Comparison of ENCODE assay signal across 22 cellular contexts in the genomic region with DNA sequence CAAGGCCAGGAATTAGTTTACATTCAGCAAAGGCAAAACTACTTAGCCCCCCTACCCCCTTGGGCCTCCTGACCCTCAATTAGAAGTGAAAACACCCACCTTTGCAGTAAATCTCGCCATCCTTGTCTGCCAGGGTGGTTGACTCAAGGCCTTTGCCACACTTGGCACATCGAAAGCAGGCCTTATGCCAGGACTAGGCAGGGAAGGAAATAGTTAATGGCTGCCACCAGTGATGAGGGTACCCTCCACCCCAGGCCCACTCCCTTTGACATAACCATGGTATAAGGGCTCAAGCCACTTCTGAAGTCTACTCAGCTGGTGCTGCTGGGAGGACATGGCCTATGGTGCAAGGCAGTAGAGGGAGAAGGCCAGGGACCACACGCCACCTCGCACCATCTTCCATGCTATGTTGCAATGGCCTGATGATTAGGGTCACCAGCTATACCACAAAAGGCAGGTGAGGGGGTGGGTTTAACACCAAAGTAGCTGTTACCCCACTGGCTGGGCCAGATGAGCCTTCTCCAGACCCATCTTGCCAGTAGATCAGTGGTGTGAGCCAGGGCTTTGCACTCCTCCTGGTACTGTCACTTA. TPM values are rescaled to one million over a fixed set of nuclear protein-coding genes. Genes with fewer than 3 reads are reported as not detected.
DNase-seq lines count a peak whose midpoint lies in the region; ATAC-seq and TF ChIP-seq lines count a peak whose summit lies in the region.
"Had no signal": no experiment of that assay in that cellular context is flagged by ENCODE, and none has a peak within 500 bp of the region (broad histone marks: within the 10 kb centered on the region; RNA-seq: fewer than 3 reads in every experiment).

No MANE protein-coding gene starts in this region.

- TF ChIP-seq CTCF in gastroesophageal sphincter (IDR thresholded peaks at IDR 0.05) (no peak), uterus (IDR thresholded peaks at IDR 0.05) (no peak)

- CTCF ChIA-PET in activated naive CD4-positive, alpha-beta T cell treated with anti-CD3 and anti-CD28 coated beads, Interleukin-2, amount 10 ng/mL, durations not matched to agents 7 days and 5 days (lab: Charles Lee) = interaction anchor here (1.1 to 15.0 kb wide), 4 partner anchors 16 to 37 kb away, joined by 3 to 349 read pairs (median 11); no protein-coding TSS in a partner anchor
- CTCF ChIA-PET in T-cell (lab: Charles Lee) = interaction anchor here in 1 of 2 donors (0.6 to 4.1 kb wide), 2 partner anchors 27 to 478 kb away, joined by 3 to 23 read pairs; no protein-coding TSS in a partner anchor

- intact Hi-C loops in uterus (cut with DNase I; ENCODE audit: low total_unique reads) = no loop called here

- POLR2A ChIA-PET in T-cell (lab: Charles Lee) = no interaction called here

- peaks cover 17% of the 10 kb centered on the region for H3K36me3 Mint-ChIP-seq in activated naive CD4-positive, alpha-beta T cell treated with anti-CD3 and anti-CD28 coated beads, Interleukin-2, amount 10 ng/mL, durations not matched to agents 7 days and 5 days
- peaks cover 38% of the 10 kb centered on the region for H3K36me3 Mint-ChIP-seq in T-cell
- H3K36me3 Mint-ChIP-seq: activated naive CD4-positive, alpha-beta T cell treated with anti-CD3 and anti-CD28 coated beads, Interleukin-2, amount 50 U/mL, for 72 hours had no signal

- peaks cover 33% of the 10 kb centered on the region for H3K4me1 Mint-ChIP-seq in activated naive CD4-positive, alpha-beta T cell treated with anti-CD3 and anti-CD28 coated beads, Interleukin-2, amount 10 ng/mL, durations not matched to agents 7 days and 5 days
- H3K4me1 Mint-ChIP-seq in T-cell = peaks cover 16 to 19% (median 19%) of the 10 kb centered on the region in 3 donors

- no peak for TF ChIP-seq EP300 in gastroesophageal sphincter (IDR thresholded peaks at IDR 0.05)

- no peak overlapping the region for H3K4me3 Mint-ChIP-seq in activated naive CD4-positive, alpha-beta T cell treated with anti-CD3 and anti-CD28 coated beads, Interleukin-2, amount 10 ng/mL, durations not matched to agents 7 days and 5 days
- H3K4me3 Mint-ChIP-seq in T-cell = no peak overlapping the region
- H3K4me3 Mint-ChIP-seq: activated T-cell treated with anti-CD3 and anti-CD28 coated beads, Interleukin-2, amount 50 U/mL, for 72 hours; B cell; stimulated activated naive CD8-positive, alpha-beta T cell treated with anti-CD3 and anti-CD28 coated beads, Interleukin-15, amount 100 ng/mL, for 72 hours had no signal

- no peak for TF ChIP-seq POLR2A in gastroesophageal sphincter (IDR thresholded peaks at IDR 0.05)
- no peak for TF ChIP-seq POLR2A in uterus (IDR thresholded peaks at IDR 0.05)

- H3K36me3 ChIP-seq in gastroesophageal sphincter (peaks cover 3 to 72% of the 10 kb centered on the region in 2 donors), rectal smooth muscle tissue (ENCODE audit: control insufficient read depth, insufficient read depth, low read length) (peaks cover 51% of the 10 kb centered on the region), uterus (no peaks in the 10 kb centered on the region)

- H3K9ac ChIP-seq in rectal smooth muscle tissue (ENCODE audit: low read length) = no peak overlapping the region

- peak overlapping the region; percentile 58 for H3K27ac Mint-ChIP-seq in activated naive CD4-positive, alpha-beta T cell treated with anti-CD3 and anti-CD28 coated beads, Interleukin-2, amount 10 ng/mL, durations not matched to agents 7 days and 5 days
- H3K27ac Mint-ChIP-seq in T-cell = no peak overlapping the region
- H3K27ac Mint-ChIP-seq: activated T-cell treated with anti-CD3 and anti-CD28 coated beads, Interleukin-2, amount 50 U/mL, for 72 hours; B cell; stimulated activated naive CD8-positive, alpha-beta T cell treated with anti-CD3 and anti-CD28 coated beads, Interleukin-15, amount 100 ng/mL, for 72 hours had no signal

- H3K4me3 ChIP-seq in gastroesophageal sphincter = no peak overlapping the region
- no peak overlapping the region for H3K4me3 ChIP-seq in rectal smooth muscle tissue (ENCODE audit: low read length)
- H3K4me3 ChIP-seq in uterus = no peak overlapping the region

- no peaks in the 10 kb centered on the region for H3K9me3 Mint-ChIP-seq in activated naive CD4-positive, alpha-beta T cell treated with anti-CD3 and anti-CD28 coated beads, Interleukin-2, amount 10 ng/mL, durations not matched to agents 7 days and 5 days
- no peaks in the 10 kb centered on the region for H3K9me3 Mint-ChIP-seq in T-cell
- H3K9me3 Mint-ChIP-seq: activated naive CD4-positive, alpha-beta T cell treated with anti-CD3 and anti-CD28 coated beads, Interleukin-2, amount 50 U/mL, for 72 hours; activated T-cell treated with anti-CD3 and anti-CD28 coated beads, Interleukin-2, amount 50 U/mL, for 72 hours; stimulated activated naive CD8-positive, alpha-beta T cell treated with anti-CD3 and anti-CD28 coated beads, Interleukin-15, amount 100 ng/mL, for 72 hours had no signal

- H3K27ac ChIP-seq in gastroesophageal sphincter = peak overlapping the region in 3 of 4 donors; percentile 97
- H3K27ac ChIP-seq in rectal smooth muscle tissue (ENCODE audit: low read depth, low read length) = peak overlapping the region; percentile 72
- peak overlapping the region; percentile 97 to 99 for H3K27ac ChIP-seq in uterus
- H3K27ac ChIP-seq: neutrophil had no signal

- ATAC-seq in gastroesophageal sphincter (no peak), GM19455 (IDR thresholded peaks at IDR 0.05; ENCODE audit: unreplicated experiment) (no peak), T-cell (replicated peaks in 1 of 4) (no peak)
- ATAC-seq: activated naive CD4-positive, alpha-beta T cell treated with anti-CD3 and anti-CD28 coated beads, Interleukin-2, amount 50 U/mL, for 72 hours; activated T-cell treated with anti-CD3 and anti-CD28 coated beads, Interleukin-2, amount 50 U/mL, for 72 hours; left lobe of liver; stimulated activated naive CD8-positive, alpha-beta T cell treated with anti-CD3 and anti-CD28 coated beads, Interleukin-15, amount 100 ng/mL, for 72 hours had no signal

- H3K9me3 ChIP-seq in gastroesophageal sphincter = no peaks in the 10 kb centered on the region
- no peaks in the 10 kb centered on the region for H3K9me3 ChIP-seq in uterus
- H3K9me3 ChIP-seq: neutrophil had no signal

- peaks cover 20% of the 10 kb centered on the region for H3K27me3 Mint-ChIP-seq in activated naive CD4-positive, alpha-beta T cell treated with anti-CD3 and anti-CD28 coated beads, Interleukin-2, amount 10 ng/mL, durations not matched to agents 7 days and 5 days
- H3K27me3 Mint-ChIP-seq in T-cell = peaks cover 7% of the 10 kb centered on the region in 2 donors
- H3K27me3 Mint-ChIP-seq: B cell had no signal

- no peak for DNase-seq in activated naive CD4-positive, alpha-beta T cell treated with anti-CD3 and anti-CD28 coated beads, Interleukin-2, amount 10 ng/mL, durations not matched to agents 7 days and 5 days
- no peak for DNase-seq in activated naive CD4-positive, alpha-beta T cell (lab: John Stamatoyannopoulos, UW)
- no peak for DNase-seq in uterus
- DNase-seq in NCI-H2107 (lab: John Stamatoyannopoulos, UW) = no peak
- DNase-seq in T-cell = no peak
- DNase-seq: 8988T; activated CD4-positive, CD25-positive, alpha-beta regulatory T cell treated with anti-CD3 and anti-CD28 coated beads, Interleukin-2, amount 50 U/mL, for 72 hours; activated T-cell treated with anti-CD3 and anti-CD28 coated beads, Interleukin-2, amount 50 U/mL, for 72 hours; NCI-H1105 treated with DMSO at 0.1 percent for 48 hours; NCI-H2081; SHP77 treated with DMSO at 0.1 percent for 48 hours; stimulated activated CD4-positive, alpha-beta T cell treated with anti-CD3 and anti-CD28 coated beads, Interleukin-12 subunit alpha, Interleukin-12 subunit beta, amount 100 ng/mL, for 4 hours; stimulated activated CD4-positive, alpha-beta T cell treated with anti-CD3 and anti-CD28 coated beads, Interleukin-4, amount 100 ng/mL, for 4 hours; stimulated activated naive CD8-positive, alpha-beta T cell treated with anti-CD3 and anti-CD28 coated beads, Interleukin-15, amount 100 ng/mL, for 72 hours; SW 1271 had no signal

- peaks cover 22 to 97% (median 43%) of the 10 kb centered on the region in 3 donors for H3K4me1 ChIP-seq in gastroesophageal sphincter
- peaks cover 42% of the 10 kb centered on the region for H3K4me1 ChIP-seq in rectal smooth muscle tissue (ENCODE audit: control insufficient read depth, insufficient read depth, low read length)
- H3K4me1 ChIP-seq in uterus = peaks cover 20 to 44% of the 10 kb centered on the region in 2 donors

- 70% methylated on average over 4 of the region's 4 CpGs; no CpG with 5 or more reads in 1 of the 2 donors for WGBS in gastroesophageal sphincter (ENCODE audit: low coverage in 1 of 2), 2 donors

- no peaks in the 10 kb centered on the region for H3K27me3 ChIP-seq in gastroesophageal sphincter
- no peaks in the 10 kb centered on the region for H3K27me3 ChIP-seq in rectal smooth muscle tissue (ENCODE audit: control insufficient read depth, insufficient read depth, low read length)
- no peaks in the 10 kb centered on the region for H3K27me3 ChIP-seq in uterus

RNA-seq across cellular contexts. Expression of a gene that starts 16.3 kb away (rescaled TPM):
- total RNA-seq in gastroesophageal sphincter (100 to 1,000 TPM in 1 of 4 donors, 10 to 100 TPM in 3; 69.2 to 153 (median 84.7) TPM), uterus (10 to 100 TPM; 14.4 to 80.2 (median 43.7) TPM), T-cell (1 to 10 TPM in 4 of 5 donors, under 1 TPM in 1; 0.83 to 5.8 (median 3.6) TPM)

RNA-seq across cellular contexts. Expression of a gene that starts 21.6 kb away (rescaled TPM):
- total RNA-seq in gastroesophageal sphincter (1,000 to 10,000 TPM; 4,484 to 9,179 (median 5,319) TPM), uterus (1,000 to 10,000 TPM in 3 of 4 donors, 100 to 1,000 TPM in 1; 913 to 2,516 (median 1,349) TPM), T-cell (10 to 100 TPM; 35.0 to 47.2 (median 36.8) TPM)

RNA-seq across cellular contexts. Expression of a gene that starts 53.6 kb away (rescaled TPM):
- total RNA-seq in gastroesophageal sphincter (10 to 100 TPM; 11.4 to 35.8 (median 18.0) TPM), uterus (10 to 100 TPM; 25.1 to 86.1 (median 58.5) TPM), T-cell (1 to 10 TPM; 2.8 to 6.9 (median 4.7) TPM)

Comparison
In these comparisons a context has a peak if more than half of its experiments do, and no peak if none do; other contexts are left out.
1. RNA of a gene that starts 21.6 kb away (total RNA-seq): 4,484 to 9,179 TPM in gastroesophageal sphincter and 913 to 2,516 TPM in uterus; 35.0 to 47.2 TPM in T-cell; every median in the first group is over 10 times any median in the second.
2. Peak in every context shown above with its lines, with median percentiles within 50 percentile points of each other: H3K27ac ChIP-seq.